Comparison of ENCODE assay signal across 28 cellular contexts in the genomic region with DNA sequence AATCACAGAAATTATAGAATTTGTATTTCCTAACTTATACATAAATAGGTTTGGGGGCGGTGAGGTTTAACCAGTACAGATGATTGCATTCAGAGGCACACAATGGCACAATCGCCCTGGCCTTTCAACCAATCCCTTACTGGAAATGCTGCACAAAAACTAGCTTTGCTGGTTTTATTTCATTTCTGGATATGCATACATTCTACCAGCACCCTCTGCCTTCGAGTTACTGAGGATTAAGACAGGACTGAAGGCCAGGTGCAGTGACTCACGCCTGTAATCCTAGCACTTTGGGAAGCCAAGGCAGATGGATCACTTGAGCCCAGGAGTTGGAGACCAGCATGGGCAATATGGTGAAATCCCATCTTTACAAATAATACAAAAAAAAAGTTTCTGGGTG.
"Had no signal": no experiment of that assay in that cellular context is flagged by ENCODE, and none has a peak within 500 bp of the region (broad histone marks: within the 10 kb centered on the region; RNA-seq: fewer than 3 reads in every experiment).

No MANE protein-coding gene starts in this region.

- H3K36me3 ChIP-seq: lower lobe of right lung, pancreas, prostate gland, stomach, thyroid gland, vagina had no signal

- FAIRE-seq: keratinocyte, pancreas had no signal

- DNase-seq: hippocampal formation; kidney glomerular epithelial cell; left cardiac atrium; left ventricle myocardium superior; lower lobe of right lung; mammary epithelial cell; mesenchymal stem cell; naive thymus-derived CD8-positive, alpha-beta T cell; nucleus accumbens; pancreas; posterior cingulate gyrus; retina; right cardiac atrium; stimulated activated CD4-positive, alpha-beta T cell treated with anti-CD3 and anti-CD28 coated beads, Interleukin-12 subunit alpha, Interleukin-12 subunit beta, amount 100 ng/mL, for 4 hours; stimulated activated CD4-positive, alpha-beta T cell treated with anti-CD3 and anti-CD28 coated beads, Interleukin-15, amount 100 ng/mL, for 24 hours; stimulated activated CD4-positive, alpha-beta T cell treated with anti-CD3 and anti-CD28 coated beads, Interleukin-2, amount 100 ng/mL, for 24 hours; stimulated activated CD4-positive, alpha-beta T cell treated with anti-CD3 and anti-CD28 coated beads, Interleukin-4, amount 100 ng/mL, for 1 hour; stimulated activated naive B cell treated with anti-CD40 and anti-IgM and Interleukin-4, amounts not matched to agents 10 μg/mL and 1 μg/mL and 100 μg/mL, for 72 hours; stimulated activated naive CD8-positive, alpha-beta T cell treated with anti-CD3 and anti-CD28 coated beads, Interleukin-15, Interleukin-2, amounts not matched to agents 100 U/mL and 50 U/mL, for 24 hours; stomach; testis; thyroid gland had no signal

- H3K4me3 ChIP-seq: lower lobe of right lung, pancreas, prostate gland, skin epidermis, stomach, testis, thyroid gland, vagina had no signal

- ATAC-seq: left cardiac atrium; left lobe of liver; left ventricle myocardium superior; lower lobe of right lung; naive thymus-derived CD8-positive, alpha-beta T cell; pancreas; right cardiac atrium; sciatic nerve; stimulated activated naive B cell treated with anti-CD40 and anti-IgM and Interleukin-4, amounts not matched to agents 10 μg/mL and 1 μg/mL and 100 μg/mL, for 72 hours; stimulated activated naive CD8-positive, alpha-beta T cell treated with anti-CD3 and anti-CD28 coated beads, Interleukin-15, Interleukin-2, amounts not matched to agents 100 U/mL and 50 U/mL, for 24 hours had no signal

- H3K27ac ChIP-seq: lower lobe of right lung, pancreas, prostate gland, skin epidermis, stomach, testis, thyroid gland, vagina had no signal

- H3K4me1 ChIP-seq: lower lobe of right lung, pancreas, thyroid gland had no signal

- H3K27me3 ChIP-seq: testis, thyroid gland had no signal

- H3K9me3 ChIP-seq: lower lobe of right lung, pancreas, prostate gland, stomach, testis, thyroid gland, vagina had no signal
